In genomic region chr3:158110658-158111018, GRCh38 we compare ENCODE assay signal across 8 cellular contexts. TPM values are rescaled to one million over a fixed set of nuclear protein-coding genes. Genes with fewer than 3 reads are reported as not detected.
DNase-seq lines count a peak whose midpoint lies in the region; ATAC-seq, FAIRE-seq and TF ChIP-seq lines count a peak whose summit lies in the region.

No MANE protein-coding gene starts in this region.

- CTCF ChIA-PET in A549 (lab: Yijun Ruan, JAX) = interaction anchor here (0.7 to 2.2 kb wide), 8 partner anchors 12 to 504 kb away, joined by 3 to 9 read pairs (median 3); no protein-coding TSS in a partner anchor
- CTCF ChIA-PET in activated CD4-positive, alpha-beta memory T cell treated with anti-CD3 and anti-CD28 coated beads for 36 hours (lab: Charles Lee) = interaction anchor here (0.5 to 1.2 kb wide), 3 partner anchors 16 to 792 kb away, joined by 3 to 5 read pairs (median 3); no protein-coding TSS in a partner anchor

- H3K9me3 ChIP-seq in A549 = peaks cover 13% of the 10 kb centered on the region
- no peaks in the 10 kb centered on the region for H3K9me3 ChIP-seq in keratinocyte (ENCODE audit: control insufficient read depth, low read depth, low read length)
- peaks cover 0 to 8% (median 0%) of the 10 kb centered on the region in 4 donors for H3K9me3 ChIP-seq in tibial nerve

- peaks cover 33% of the 10 kb centered on the region for H3K27me3 Mint-ChIP-seq in activated CD4-positive, alpha-beta memory T cell treated with anti-CD3 and anti-CD28 coated beads for 36 hours

- POLR2A ChIA-PET in A549 (lab: Yijun Ruan, JAX) = interaction anchor here (0.9 to 1.6 kb wide), 8 partner anchors 8 to 534 kb away, joined by 3 to 15 read pairs (median 4); partner anchors contain the start of gene GFM1
- POLR2A ChIA-PET in activated CD4-positive, alpha-beta memory T cell treated with anti-CD3 and anti-CD28 coated beads for 36 hours (lab: Charles Lee) = interaction anchor here (1.7 kb wide), 1 partner anchor 15 kb away, joined by 4 read pairs; no protein-coding TSS in a partner anchor

- H3K9me3 Mint-ChIP-seq in activated CD4-positive, alpha-beta memory T cell treated with anti-CD3 and anti-CD28 coated beads for 36 hours = peaks cover 17% of the 10 kb centered on the region

- FAIRE-seq in A549 (lab: Jason Lieb, UNC) = no peak
- FAIRE-seq in keratinocyte (lab: Jason Lieb, UNC) = no peak

- H3K27ac ChIP-seq in A549 (peak overlapping the region; percentile 87 to 98), keratinocyte (ENCODE audit: control insufficient read depth, insufficient read depth, low read length) (peak overlapping the region; percentile 84), tibial nerve (peak overlapping the region in 3 of 4 donors; percentile 76 to 83 (median 81))

- dilution Hi-C loops in keratinocyte (cut with MboI; ENCODE audit: extremely low pct_ligation_motif_present, low sequenced_read_pairs) = no loop called here

- H3K4me3 ChIP-seq in A549 = peak overlapping the region; percentile 66
- peak overlapping the region; percentile 75 to 97 (median 95) for H3K4me3 ChIP-seq in keratinocyte (ENCODE audit: control insufficient read depth in 2 of 3, extremely low read depth in 1 of 3, insufficient read depth in 2 of 3, low read depth in 1 of 3, low read length in 3 of 3)
- peak overlapping the region; percentile 81 to 99 (median 84) for H3K4me3 ChIP-seq in tibial nerve

- H3K4me1 ChIP-seq in A549 (peaks cover 17% of the 10 kb centered on the region), keratinocyte (ENCODE audit: control insufficient read depth, extremely low read depth, insufficient read depth, low read length) (peaks cover 3% of the 10 kb centered on the region), tibial nerve (peaks cover 0 to 48% (median 15%) of the 10 kb centered on the region in 4 donors)

- H3K4me2 ChIP-seq in A549 (peak overlapping the region; percentile 75), keratinocyte (ENCODE audit: control insufficient read depth, extremely low read depth, insufficient read depth, low read depth, low read length) (peak overlapping the region; percentile 91)

- ATAC-seq in A549 (peak in 1 of 2 experiments; percentile 7; a peak in 1 of 6 replicates), GM21515 (IDR thresholded peaks at IDR 0.05; ENCODE audit: unreplicated experiment) (peak; percentile 1)

- TF ChIP-seq EP300 in A549 (IDR thresholded peaks at IDR 0.05) (no peak), tibial nerve (IDR thresholded peaks at IDR 0.05) (no peak)

- H3K27ac Mint-ChIP-seq in activated CD4-positive, alpha-beta memory T cell treated with anti-CD3 and anti-CD28 coated beads for 36 hours = peak overlapping the region; percentile 77

- H3K4me1 Mint-ChIP-seq in activated CD4-positive, alpha-beta memory T cell treated with anti-CD3 and anti-CD28 coated beads for 36 hours (ENCODE audit: low read depth) = peaks cover 52% of the 10 kb centered on the region

- H2AFZ ChIP-seq in keratinocyte (ENCODE audit: control insufficient read depth, low read length) = peak overlapping the region; percentile 99

- no peak for DNase-seq in A549 (ENCODE audit: low read depth in 1 of 2, low spot score in 1 of 2)
- DNase-seq in activated CD4-positive, alpha-beta memory T cell treated with anti-CD3 and anti-CD28 coated beads for 36 hours = no peak
- DNase-seq in keratinocyte (ENCODE audit: low read depth, low spot score) = no peak
- no peak for DNase-seq in tibial nerve (ENCODE audit: low spot score in 2 of 2)
- DNase-seq in NCI-H146 treated with DMSO at 0.1 percent for 48 hours (lab: John Stamatoyannopoulos, UW; ENCODE audit: unreplicated experiment) = no peak
- no peak for DNase-seq in HK-2 (ENCODE audit: unreplicated experiment)
- DNase-seq in NCI-H345 (lab: John Stamatoyannopoulos, UW) = no peak

- peaks cover 25% of the 10 kb centered on the region for H3K36me3 Mint-ChIP-seq in activated CD4-positive, alpha-beta memory T cell treated with anti-CD3 and anti-CD28 coated beads for 36 hours

- WGBS in A549 (ENCODE audit: missing lambda C conversion rate) = 2% methylated on average over 4 of the region's 4 CpGs
- 11 to 13% methylated on average over 4 of the region's 4 CpGs for WGBS in tibial nerve, 2 donors

- TF ChIP-seq RAD21 in A549 (conservative IDR thresholded peaks at IDR 0.05 in 1 of 2, IDR thresholded peaks at IDR 0.05 in 1 of 2) = no peak

- no peaks in the 10 kb centered on the region for H3K9me1 ChIP-seq in keratinocyte (ENCODE audit: control insufficient read depth, extremely low read depth, insufficient read depth, low read length)

- H3K9ac ChIP-seq in keratinocyte (ENCODE audit: control insufficient read depth, extremely low read depth, insufficient read depth, low read length) = peak overlapping the region; percentile 93

- H3K36me3 ChIP-seq in keratinocyte (ENCODE audit: control insufficient read depth in 2 of 2, extremely low read depth in 1 of 2, insufficient read depth in 2 of 2, low read length in 2 of 2) = no peaks in the 10 kb centered on the region
- peaks cover 0 to 10% (median 0%) of the 10 kb centered on the region in 3 donors for H3K36me3 ChIP-seq in tibial nerve

- peak overlapping the region; percentile 99 for H3K4me3 Mint-ChIP-seq in activated CD4-positive, alpha-beta memory T cell treated with anti-CD3 and anti-CD28 coated beads for 36 hours

- TF ChIP-seq CTCF in A549 (IDR thresholded peaks at IDR 0.05) (no peak), keratinocyte (optimal IDR thresholded peaks at IDR 0.05 in 1 of 3, IDR thresholded peaks at IDR 0.05 in 1 of 3, conservative IDR thresholded peaks at IDR 0.05 in 1 of 3; ENCODE audit: extremely low read depth in 1 of 3, insufficient read depth in 2 of 3, low read length in 3 of 3) (no peak), tibial nerve (IDR thresholded peaks at IDR 0.05) (no peak)

- TF ChIP-seq POLR2A in A549 (IDR thresholded peaks at IDR 0.05; ENCODE audit: low read length) = no peak
- no peak for TF ChIP-seq POLR2A in tibial nerve (IDR thresholded peaks at IDR 0.05)

- H3K27me3 ChIP-seq in keratinocyte (ENCODE audit: control insufficient read depth, extremely low read depth, insufficient read depth, low read length) = peaks cover 35% of the 10 kb centered on the region
- H3K27me3 ChIP-seq in tibial nerve = peaks cover 0 to 39% of the 10 kb centered on the region in 2 donors

- intact Hi-C loops in activated CD4-positive, alpha-beta memory T cell treated with anti-CD3 and anti-CD28 coated beads for 36 hours (cut with micrococcal nuclease) = loop anchor here (1.0 kb wide), 1 partner anchor 12 kb away; no protein-coding TSS in a partner anchor

- no peaks in the 10 kb centered on the region for H4K20me1 ChIP-seq in keratinocyte (ENCODE audit: control insufficient read depth, extremely low read depth, insufficient read depth, low read length)

- H3K79me2 ChIP-seq in keratinocyte (ENCODE audit: control insufficient read depth, insufficient read depth, low read length) = peaks cover 30% of the 10 kb centered on the region

TF ChIP-seq in A549, 52 proteins besides CTCF, POLR2A, EP300 and RAD21 (continues in another document):
- TF ChIP-seq FOSB (CRISPR knock-in tag; IDR thresholded peaks at IDR 0.05) = no peak
- TF ChIP-seq FOSL2 (IDR thresholded peaks at IDR 0.05) = no peak
- TF ChIP-seq FOSL2 (CRISPR knock-in tag; IDR thresholded peaks at IDR 0.05) = no peak
- no peak; the same call in 1 of the 2 replicates for TF ChIP-seq USF2 (IDR thresholded peaks at IDR 0.05)
- TF ChIP-seq HEYL (CRISPR knock-in tag; IDR thresholded peaks at IDR 0.05) = no peak
- TF ChIP-seq SREBF2 (IDR thresholded peaks at IDR 0.05) = no peak
- no peak for TF ChIP-seq BHLHE40 (IDR thresholded peaks at IDR 0.05; ENCODE audit: low read depth, low read length)

RNA-seq across cellular contexts. Expression of gene RSRC1, which starts 0.7 kb away (rescaled TPM):
- polyA plus RNA-seq in A549 (2011; rRNA removed) = 17.5 and 17.6 TPM in 2 replicates
- polyA plus RNA-seq in A549 (2012; cell fraction: cytosol; rRNA removed) = 3.1 and 3.7 TPM in 2 replicates
- polyA plus RNA-seq in A549 (2012; cell fraction: nucleus; rRNA removed) = 1.1 and 2.5 TPM in 2 replicates
- polyA plus RNA-seq in A549 (2017; fragmentation: RNase III; extraction: RNeasy Plus Mini Kit Qiagen cat#74134 plus additional on column Dnase treatment) = 47.3 to 53.9 TPM (median 52.2 TPM) in 3 replicates
- polyA minus RNA-seq in A549 (2011; rRNA and poly(A)+ RNA removed) = 20.9 and 21.9 TPM in 2 replicates
- 10 to 100 TPM; 39.4 to 43.8 TPM for total RNA-seq in activated CD4-positive, alpha-beta memory T cell treated with anti-CD3 and anti-CD28 coated beads for 36 hours
- polyA plus RNA-seq in keratinocyte = 6.1 to 11.7 TPM (median 11.1 TPM) in 3 replicates
- 61.1 TPM for polyA plus RNA-seq in keratinocyte (2011; ENCODE audit: low read depth)
- polyA plus RNA-seq in keratinocyte (2011; cell fraction: cytosol; rRNA removed) = 7.1 and 10.4 TPM in 2 replicates
- polyA plus RNA-seq in keratinocyte (2011; cell fraction: nucleus; rRNA removed) = 6.3 and 7.3 TPM in 2 replicates
- 19.4 and 25.8 TPM in 2 replicates for polyA plus RNA-seq in keratinocyte (2012; ENCODE audit: low replicate concordance)
- polyA minus RNA-seq in keratinocyte = 1.3 to 16.7 TPM (median 7.5 TPM) in 3 replicates
- 14.0 TPM for polyA minus RNA-seq in keratinocyte (2011; cell fraction: cytosol; rRNA and poly(A)+ RNA removed)
- polyA minus RNA-seq in keratinocyte (2011; cell fraction: nucleus; rRNA and poly(A)+ RNA removed) = 19.4 and 30.3 TPM in 2 replicates
- 10 to 100 TPM; 58.2 to 70.5 (median 68.6) TPM for total RNA-seq in tibial nerve

RNA-seq across cellular contexts. Expression of gene SHOX2, which starts 4.4 kb away (rescaled TPM):
- polyA plus RNA-seq in A549 (2011; rRNA removed) = 1.3 and 2.0 TPM in 2 replicates
- 1.5 and 1.8 TPM in 2 replicates for polyA plus RNA-seq in A549 (2012; cell fraction: cytosol; rRNA removed)
- 3.4 and 4.4 TPM in 2 replicates for polyA plus RNA-seq in A549 (2012; cell fraction: nucleus; rRNA removed)
- 1.6 to 2.0 TPM (median 2.0 TPM) in 3 replicates for polyA plus RNA-seq in A549 (2017; fragmentation: RNase III; extraction: RNeasy Plus Mini Kit Qiagen cat#74134 plus additional on column Dnase treatment)
- 0.39 and 0.41 TPM in 2 replicates for polyA minus RNA-seq in A549 (2011; rRNA and poly(A)+ RNA removed)
- not detected for total RNA-seq in activated CD4-positive, alpha-beta memory T cell treated with anti-CD3 and anti-CD28 coated beads for 36 hours
- polyA plus RNA-seq in keratinocyte = 0.05 to 0.10 TPM (median 0.08 TPM) in 3 replicates
- not detected for polyA plus RNA-seq in keratinocyte (2011; ENCODE audit: low read depth)
- polyA plus RNA-seq in keratinocyte (2011; cell fraction: cytosol; rRNA removed) = 0.04 and 0.06 TPM in 2 replicates
- polyA plus RNA-seq in keratinocyte (2011; cell fraction: nucleus; rRNA removed) = 0.22 and 0.47 TPM in 2 replicates
- polyA plus RNA-seq in keratinocyte (2012; ENCODE audit: low replicate concordance) = 0.05 TPM in 1 of 2 replicates, not detected in the other
- not detected in 3 replicates for polyA minus RNA-seq in keratinocyte
- not detected for polyA minus RNA-seq in keratinocyte (2011; cell fraction: cytosol; rRNA and poly(A)+ RNA removed)
- not detected in 2 replicates for polyA minus RNA-seq in keratinocyte (2011; cell fraction: nucleus; rRNA and poly(A)+ RNA removed)
- 10 to 100 TPM; 15.0 to 43.3 (median 32.0) TPM for total RNA-seq in tibial nerve

Comparison
In these comparisons a context has a peak if more than half of its experiments do, and no peak if none do; other contexts are left out.
1. RNA of gene SHOX2, which starts 4.4 kb away (total RNA-seq): 15.0 to 43.3 TPM in tibial nerve; not detected in activated CD4-positive, alpha-beta memory T cell treated with anti-CD3 and anti-CD28 coated beads for 36 hours; every median in the first group is over 10 times any median in the second.
2. Peak in every context shown above with its lines, with median percentiles within 50 percentile points of each other: H3K27ac ChIP-seq and H3K4me3 ChIP-seq.